ENCODE assay signal across 8 cellular contexts in the genomic region with DNA sequence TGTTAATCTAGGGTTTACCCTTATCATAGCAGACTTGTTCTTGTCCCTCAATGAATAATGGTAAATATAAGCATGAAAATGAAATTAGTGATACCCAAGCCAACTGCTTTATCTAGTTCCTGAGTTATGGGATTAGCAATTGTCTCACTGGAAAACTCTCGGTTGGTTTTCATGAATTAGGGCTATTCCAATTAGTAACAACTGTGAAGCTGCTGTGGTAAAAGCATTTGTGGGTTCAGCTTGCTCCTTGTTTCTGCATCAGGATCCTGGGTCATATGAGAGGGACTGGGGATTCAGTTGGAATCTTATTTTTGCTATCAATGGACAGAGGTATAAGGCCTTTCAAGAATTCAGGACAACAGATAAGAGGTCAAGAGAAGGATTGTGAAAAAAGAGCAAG. TPM values are rescaled to one million over a fixed set of nuclear protein-coding genes. Genes with fewer than 3 reads are reported as not detected.
"Had no signal": no experiment of that assay in that cellular context is flagged by ENCODE, and none has a peak within 500 bp of the region (broad histone marks: within the 10 kb centered on the region; RNA-seq: fewer than 3 reads in every experiment).

No MANE protein-coding gene starts in this region.

- FAIRE-seq: G401.6, GM12878, GM12891, GM12892, GM18507, GM19239 had no signal

- DNase-seq: GDM1, GF-D8 had no signal

- H3K4me3 ChIP-seq: GM12878 had no signal

- ATAC-seq: GM12878 had no signal

RNA-seq across cellular contexts. Expression of a gene that starts 50.2 kb away (rescaled TPM):
- total RNA-seq: GM12878 had no signal
